Comparison of ENCODE assay signal across 8 cellular contexts in genomic region chr6:10510592-10511367, GRCh38. TPM values are rescaled to one million over a fixed set of nuclear protein-coding genes. Genes with fewer than 3 reads are reported as not detected.
DNase-seq lines count a peak whose midpoint lies in the region; ATAC-seq and FAIRE-seq lines count a peak whose summit lies in the region.

No MANE protein-coding gene starts in this region.

- no peak for FAIRE-seq in small intestine (lab: Jason Lieb, UNC)

- H3K27me3 ChIP-seq in MG63 = no peaks in the 10 kb centered on the region
- no peaks in the 10 kb centered on the region for H3K27me3 ChIP-seq in iPS DF 6.9 (ENCODE audit: control insufficient read depth, insufficient read depth, low read length)
- H3K27me3 ChIP-seq in small intestine (ENCODE audit: control insufficient read depth in 2 of 2, insufficient read depth in 2 of 2, low read length in 2 of 2) = no peaks in the 10 kb centered on the region

- H3K9me3 ChIP-seq in MG63 (no peaks in the 10 kb centered on the region), iPS DF 6.9 (ENCODE audit: control insufficient read depth, insufficient read depth, low read length) (no peaks in the 10 kb centered on the region), small intestine (ENCODE audit: control insufficient read depth, low read depth) (no peaks in the 10 kb centered on the region)

- no peaks in the 10 kb centered on the region for H3K36me3 ChIP-seq in MG63
- H3K36me3 ChIP-seq in iPS DF 6.9 (ENCODE audit: control insufficient read depth, insufficient read depth, low read length) = no peaks in the 10 kb centered on the region
- H3K36me3 ChIP-seq in small intestine (ENCODE audit: control insufficient read depth in 2 of 2, insufficient read depth in 2 of 2, low read length in 2 of 2) = no peaks in the 10 kb centered on the region

- H3K4me1 ChIP-seq in iPS DF 6.9 (ENCODE audit: control insufficient read depth, insufficient read depth, low read length) = no peaks in the 10 kb centered on the region
- H3K4me1 ChIP-seq in small intestine (ENCODE audit: control insufficient read depth in 2 of 2, insufficient read depth in 1 of 2, low read depth in 1 of 2, low read length in 1 of 2) = no peaks in the 10 kb centered on the region

- peak; percentile 69 for DNase-seq in activated effector memory CD4-positive, alpha-beta T cell treated with anti-CD3 and anti-CD28 coated beads, Interleukin-2, amount 50 U/mL, for 16 hours
- no peak for DNase-seq in activated effector memory CD4-positive, alpha-beta T cell treated with Interleukin-2 at 50 U/mL for 16 hours
- DNase-seq in MG63 = peak; percentile 70
- peak; percentile 65 for DNase-seq in SHP77 treated with DMSO at 0.1 percent for 48 hours (lab: John Stamatoyannopoulos, UW)
- peak; percentile 78 for DNase-seq in astrocyte of the hippocampus (ENCODE audit: low read depth, low spot score)
- peak; percentile 54 for DNase-seq in iPS DF 6.9 (ENCODE audit: low read depth, low spot score)
- DNase-seq in small intestine = peak; percentile 79

- no peak overlapping the region for H3K27ac ChIP-seq in iPS DF 6.9 (ENCODE audit: low read length)
- no peak overlapping the region for H3K27ac ChIP-seq in small intestine (ENCODE audit: low read depth in 1 of 2, low read length in 1 of 2)

- ATAC-seq in HG02571 (IDR thresholded peaks at IDR 0.05; ENCODE audit: unreplicated experiment) = peak; percentile 97

- H3K4me3 ChIP-seq in MG63 = no peak overlapping the region
- H3K4me3 ChIP-seq in iPS DF 6.9 (ENCODE audit: low read length) = no peak overlapping the region
- peak overlapping the region in 1 of 2 donors; percentile 25 for H3K4me3 ChIP-seq in small intestine (ENCODE audit: low read depth in 1 of 2, low read length in 2 of 2)

- no CpG with 5 or more reads among the region's 17 CpGs for WGBS in iPS DF 6.9 (ENCODE audit: insufficient coverage, insufficient read length)
- WGBS in small intestine, 3 donors = 27 to 42% (median 35%) methylated on average over 17 of the region's 17 CpGs

RNA-seq across cellular contexts. Expression of gene GCNT2, which starts 10.4 kb away (rescaled TPM):
- 5.6 and 6.4 TPM in 2 replicates for total RNA-seq in MG63 (2014; rRNA removed; shearing (Covaris generic); ENCODE audit: low replicate concordance)
- 1 to 10 TPM; 6.5 to 9.8 (median 6.9) TPM for polyA plus RNA-seq in small intestine
